Comparison of ENCODE assay signal across 1 cellular context in the genomic region with DNA sequence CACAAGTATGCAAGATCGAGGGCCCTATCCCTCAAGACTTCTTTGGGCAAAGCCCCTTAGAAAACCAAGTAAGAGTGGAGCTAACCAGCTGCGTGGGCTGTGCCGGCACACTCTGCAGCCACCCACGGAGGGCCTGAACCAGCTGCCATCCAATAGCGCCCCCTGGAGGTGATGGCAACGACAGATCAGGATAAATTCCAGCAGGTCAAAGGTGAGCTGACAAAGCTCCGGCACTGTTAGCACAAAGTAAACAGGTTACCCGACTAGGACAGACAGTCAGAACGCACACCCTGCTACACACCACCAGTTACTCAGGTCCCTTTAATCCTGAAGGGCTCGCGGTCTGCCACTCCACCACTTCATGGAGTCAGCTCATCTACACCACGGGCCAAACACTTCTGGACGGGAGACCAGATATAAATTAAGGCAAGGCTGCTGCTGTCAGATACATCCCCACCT.
A peak's percentile ranks its signal among the peaks of the same experiment; 100 is the strongest.
TF ChIP-seq lines count a peak whose summit lies in the region.

No MANE protein-coding gene starts in this region.

TF ChIP-seq in HepG2, 621 proteins besides CTCF, POLR2A, EP300 and RAD21 (continued from another document and continues in another):
- TF ChIP-seq, protein P1, sequence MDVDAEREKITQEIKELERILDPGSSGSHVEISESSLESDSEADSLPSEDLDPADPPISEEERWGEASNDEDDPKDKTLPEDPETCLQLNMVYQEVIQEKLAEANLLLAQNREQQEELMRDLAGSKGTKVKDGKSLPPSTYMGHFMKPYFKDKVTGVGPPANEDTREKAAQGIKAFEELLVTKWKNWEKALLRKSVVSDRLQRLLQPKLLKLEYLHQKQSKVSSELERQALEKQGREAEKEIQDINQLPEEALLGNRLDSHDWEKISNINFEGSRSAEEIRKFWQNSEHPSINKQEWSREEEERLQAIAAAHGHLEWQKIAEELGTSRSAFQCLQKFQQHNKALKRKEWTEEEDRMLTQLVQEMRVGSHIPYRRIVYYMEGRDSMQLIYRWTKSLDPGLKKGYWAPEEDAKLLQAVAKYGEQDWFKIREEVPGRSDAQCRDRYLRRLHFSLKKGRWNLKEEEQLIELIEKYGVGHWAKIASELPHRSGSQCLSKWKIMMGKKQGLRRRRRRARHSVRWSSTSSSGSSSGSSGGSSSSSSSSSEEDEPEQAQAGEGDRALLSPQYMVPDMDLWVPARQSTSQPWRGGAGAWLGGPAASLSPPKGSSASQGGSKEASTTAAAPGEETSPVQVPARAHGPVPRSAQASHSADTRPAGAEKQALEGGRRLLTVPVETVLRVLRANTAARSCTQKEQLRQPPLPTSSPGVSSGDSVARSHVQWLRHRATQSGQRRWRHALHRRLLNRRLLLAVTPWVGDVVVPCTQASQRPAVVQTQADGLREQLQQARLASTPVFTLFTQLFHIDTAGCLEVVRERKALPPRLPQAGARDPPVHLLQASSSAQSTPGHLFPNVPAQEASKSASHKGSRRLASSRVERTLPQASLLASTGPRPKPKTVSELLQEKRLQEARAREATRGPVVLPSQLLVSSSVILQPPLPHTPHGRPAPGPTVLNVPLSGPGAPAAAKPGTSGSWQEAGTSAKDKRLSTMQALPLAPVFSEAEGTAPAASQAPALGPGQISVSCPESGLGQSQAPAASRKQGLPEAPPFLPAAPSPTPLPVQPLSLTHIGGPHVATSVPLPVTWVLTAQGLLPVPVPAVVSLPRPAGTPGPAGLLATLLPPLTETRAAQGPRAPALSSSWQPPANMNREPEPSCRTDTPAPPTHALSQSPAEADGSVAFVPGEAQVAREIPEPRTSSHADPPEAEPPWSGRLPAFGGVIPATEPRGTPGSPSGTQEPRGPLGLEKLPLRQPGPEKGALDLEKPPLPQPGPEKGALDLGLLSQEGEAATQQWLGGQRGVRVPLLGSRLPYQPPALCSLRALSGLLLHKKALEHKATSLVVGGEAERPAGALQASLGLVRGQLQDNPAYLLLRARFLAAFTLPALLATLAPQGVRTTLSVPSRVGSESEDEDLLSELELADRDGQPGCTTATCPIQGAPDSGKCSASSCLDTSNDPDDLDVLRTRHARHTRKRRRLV (CRISPR knock-in tag; IDR thresholded peaks at IDR 0.05): no peak
- TF ChIP-seq SP4 (CRISPR knock-in tag; IDR thresholded peaks at IDR 0.05): no peak
- TF ChIP-seq NCOA1 (CRISPR knock-in tag; IDR thresholded peaks at IDR 0.05): no peak
- no peak for TF ChIP-seq MAZ (IDR thresholded peaks at IDR 0.05; ENCODE audit: borderline replicate concordance, low read depth, low read length)
- TF ChIP-seq MAZ (CRISPR knock-in tag; IDR thresholded peaks at IDR 0.05; ENCODE audit: low read depth): 0 out of 2 replicates have a peak, but pooled peaks have one; percentile 55
- TF ChIP-seq, protein P2, sequence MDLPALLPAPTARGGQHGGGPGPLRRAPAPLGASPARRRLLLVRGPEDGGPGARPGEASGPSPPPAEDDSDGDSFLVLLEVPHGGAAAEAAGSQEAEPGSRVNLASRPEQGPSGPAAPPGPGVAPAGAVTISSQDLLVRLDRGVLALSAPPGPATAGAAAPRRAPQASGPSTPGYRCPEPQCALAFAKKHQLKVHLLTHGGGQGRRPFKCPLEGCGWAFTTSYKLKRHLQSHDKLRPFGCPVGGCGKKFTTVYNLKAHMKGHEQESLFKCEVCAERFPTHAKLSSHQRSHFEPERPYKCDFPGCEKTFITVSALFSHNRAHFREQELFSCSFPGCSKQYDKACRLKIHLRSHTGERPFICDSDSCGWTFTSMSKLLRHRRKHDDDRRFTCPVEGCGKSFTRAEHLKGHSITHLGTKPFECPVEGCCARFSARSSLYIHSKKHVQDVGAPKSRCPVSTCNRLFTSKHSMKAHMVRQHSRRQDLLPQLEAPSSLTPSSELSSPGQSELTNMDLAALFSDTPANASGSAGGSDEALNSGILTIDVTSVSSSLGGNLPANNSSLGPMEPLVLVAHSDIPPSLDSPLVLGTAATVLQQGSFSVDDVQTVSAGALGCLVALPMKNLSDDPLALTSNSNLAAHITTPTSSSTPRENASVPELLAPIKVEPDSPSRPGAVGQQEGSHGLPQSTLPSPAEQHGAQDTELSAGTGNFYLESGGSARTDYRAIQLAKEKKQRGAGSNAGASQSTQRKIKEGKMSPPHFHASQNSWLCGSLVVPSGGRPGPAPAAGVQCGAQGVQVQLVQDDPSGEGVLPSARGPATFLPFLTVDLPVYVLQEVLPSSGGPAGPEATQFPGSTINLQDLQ (CRISPR knock-in tag; IDR thresholded peaks at IDR 0.05): no peak
- no peak for TF ChIP-seq SUZ12 (IDR thresholded peaks at IDR 0.05; ENCODE audit: low read depth, low read length)
- TF ChIP-seq PITX1 (CRISPR knock-in tag; IDR thresholded peaks at IDR 0.05): peak; percentile 92
- no peak for TF ChIP-seq BRD4 (CRISPR knock-in tag; IDR thresholded peaks at IDR 0.05)
- no peak for TF ChIP-seq KLF15 (CRISPR knock-in tag; IDR thresholded peaks at IDR 0.05; ENCODE audit: borderline replicate concordance)
- no peak for TF ChIP-seq ZBTB3 (CRISPR knock-in tag; IDR thresholded peaks at IDR 0.05; ENCODE audit: borderline replicate concordance, low read depth)
- TF ChIP-seq KMT2B (CRISPR knock-in tag; IDR thresholded peaks at IDR 0.05): peak; percentile 58; the same call in 1 of the 2 replicates
- TF ChIP-seq JUNB (CRISPR knock-in tag; IDR thresholded peaks at IDR 0.05; ENCODE audit: borderline replicate concordance): no peak
- TF ChIP-seq BORCS8-MEF2B (CRISPR knock-in tag; IDR thresholded peaks at IDR 0.05): no peak
- 0 out of 2 replicates have a peak, but pooled peaks have one; percentile 38 for TF ChIP-seq KDM3A (CRISPR knock-in tag; IDR thresholded peaks at IDR 0.05; ENCODE audit: low read depth)
- no peak for TF ChIP-seq ZNF672 (CRISPR knock-in tag; IDR thresholded peaks at IDR 0.05)
- TF ChIP-seq GTF3A (CRISPR knock-in tag; conservative IDR thresholded peaks at IDR 0.05): no peak
- no peak for TF ChIP-seq ZSCAN20 (CRISPR knock-in tag; IDR thresholded peaks at IDR 0.05; ENCODE audit: borderline replicate concordance)
- no peak for TF ChIP-seq ZBTB8A (CRISPR knock-in tag; IDR thresholded peaks at IDR 0.05; ENCODE audit: borderline replicate concordance, low read depth)
- no peak for TF ChIP-seq ZNF20 (CRISPR knock-in tag; IDR thresholded peaks at IDR 0.05)
- no peak for TF ChIP-seq CCAR2 (optimal IDR thresholded peaks at IDR 0.05; ENCODE audit: low read depth, low read length)
- TF ChIP-seq, protein P3, sequence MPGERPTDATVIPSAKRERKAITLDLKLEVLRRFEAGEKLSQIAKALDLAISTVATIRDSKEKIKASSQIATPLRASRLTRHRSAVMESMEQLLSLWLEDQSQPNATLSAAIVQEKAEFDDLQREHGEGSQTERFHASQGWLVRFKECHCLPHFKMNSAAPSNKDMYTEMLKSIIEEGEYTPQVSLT (CRISPR knock-in tag; IDR thresholded peaks at IDR 0.05; ENCODE audit: borderline replicate concordance, low read depth): no peak
- TF ChIP-seq ZNF549 (CRISPR knock-in tag; IDR thresholded peaks at IDR 0.05): no peak
- TF ChIP-seq TEAD3 (CRISPR knock-in tag; optimal IDR thresholded peaks at IDR 0.05; ENCODE audit: borderline replicate concordance): peak; percentile 98
- TF ChIP-seq, protein P4, sequence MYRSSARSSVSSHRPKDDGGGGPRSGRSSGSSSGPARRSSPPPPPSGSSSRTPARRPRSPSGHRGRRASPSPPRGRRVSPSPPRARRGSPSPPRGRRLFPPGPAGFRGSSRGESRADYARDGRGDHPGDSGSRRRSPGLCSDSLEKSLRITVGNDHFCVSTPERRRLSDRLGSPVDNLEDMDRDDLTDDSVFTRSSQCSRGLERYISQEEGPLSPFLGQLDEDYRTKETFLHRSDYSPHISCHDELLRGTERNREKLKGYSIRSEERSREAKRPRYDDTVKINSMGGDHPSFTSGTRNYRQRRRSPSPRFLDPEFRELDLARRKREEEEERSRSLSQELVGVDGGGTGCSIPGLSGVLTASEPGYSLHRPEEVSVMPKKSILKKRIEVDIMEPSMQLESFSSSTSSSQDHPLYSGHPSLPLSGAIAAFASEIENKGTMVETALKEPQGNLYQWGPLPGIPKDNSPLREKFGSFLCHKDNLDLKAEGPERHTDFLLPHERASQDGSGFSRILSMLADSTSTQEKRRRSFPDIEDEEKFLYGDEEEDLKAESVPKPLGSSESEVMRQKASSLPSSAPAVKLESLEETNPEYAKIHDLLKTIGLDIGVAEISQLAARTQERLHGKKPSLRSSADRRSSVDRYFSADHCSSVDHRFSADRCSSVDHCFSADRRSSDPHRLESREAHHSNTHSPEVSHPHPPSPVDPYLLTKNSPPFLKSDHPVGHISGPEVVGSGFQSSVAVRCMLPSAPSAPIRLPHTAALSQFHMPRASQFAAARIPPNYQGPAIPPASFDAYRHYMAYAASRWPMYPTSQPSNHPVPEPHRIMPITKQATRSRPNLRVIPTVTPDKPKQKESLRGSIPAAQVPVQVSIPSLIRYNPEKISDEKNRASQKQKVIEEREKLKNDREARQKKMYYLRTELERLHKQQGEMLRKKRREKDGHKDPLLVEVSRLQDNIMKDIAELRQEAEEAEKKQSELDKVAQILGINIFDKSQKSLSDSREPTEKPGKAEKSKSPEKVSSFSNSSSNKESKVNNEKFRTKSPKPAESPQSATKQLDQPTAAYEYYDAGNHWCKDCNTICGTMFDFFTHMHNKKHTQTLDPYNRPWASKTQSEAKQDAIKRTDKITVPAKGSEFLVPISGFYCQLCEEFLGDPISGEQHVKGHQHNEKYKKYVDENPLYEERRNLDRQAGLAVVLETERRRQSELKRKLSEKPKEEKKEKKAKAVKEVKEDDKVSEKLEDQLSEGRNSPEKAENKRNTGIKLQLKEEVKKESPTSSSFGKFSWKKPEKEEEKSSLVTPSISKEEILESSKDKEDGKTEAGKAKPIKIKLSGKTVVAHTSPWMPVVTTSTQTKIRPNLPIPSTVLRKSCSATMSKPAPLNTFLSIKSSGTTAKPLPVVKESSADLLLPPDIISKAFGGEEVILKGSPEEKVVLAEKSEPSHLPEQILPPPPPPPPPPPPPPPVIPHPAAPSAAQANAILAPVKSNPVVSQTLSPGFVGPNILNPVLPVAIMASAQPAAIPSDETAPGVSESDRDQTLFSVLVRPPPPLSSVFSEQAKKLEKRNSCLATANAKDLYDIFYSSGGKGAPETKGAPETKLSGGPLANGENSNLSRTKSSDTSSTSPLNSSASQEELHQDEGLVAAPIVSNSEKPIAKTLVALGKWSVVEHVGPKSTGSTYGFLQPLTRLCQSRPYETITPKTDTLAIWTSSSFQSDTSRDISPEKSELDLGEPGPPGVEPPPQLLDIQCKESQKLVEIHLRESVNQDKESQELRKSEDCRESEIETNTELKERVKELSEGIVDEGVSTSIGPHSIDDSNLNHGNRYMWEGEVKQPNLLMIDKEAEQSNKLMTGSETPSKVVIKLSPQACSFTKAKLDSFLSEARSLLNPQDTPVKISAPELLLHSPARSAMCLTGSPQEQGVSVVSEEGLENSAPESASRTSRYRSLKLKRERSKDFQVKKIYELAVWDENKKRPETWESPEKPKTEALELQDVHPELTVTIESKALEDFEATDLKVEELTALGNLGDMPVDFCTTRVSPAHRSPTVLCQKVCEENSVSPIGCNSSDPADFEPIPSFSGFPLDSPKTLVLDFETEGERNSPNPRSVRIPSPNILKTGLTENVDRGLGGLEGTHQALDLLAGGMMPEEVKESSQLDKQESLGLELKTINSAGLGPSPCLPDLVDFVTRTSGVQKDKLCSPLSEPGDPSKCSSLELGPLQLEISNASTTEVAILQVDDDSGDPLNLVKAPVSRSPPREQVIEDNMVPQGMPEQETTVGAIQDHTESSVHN (CRISPR knock-in tag; IDR thresholded peaks at IDR 0.05): no peak; the same call in 1 of the 2 replicates
- TF ChIP-seq CCDC6 (CRISPR knock-in tag; IDR thresholded peaks at IDR 0.05): 0 out of 2 replicates have a peak, but pooled peaks have one; percentile 44
- TF ChIP-seq, protein P5, sequence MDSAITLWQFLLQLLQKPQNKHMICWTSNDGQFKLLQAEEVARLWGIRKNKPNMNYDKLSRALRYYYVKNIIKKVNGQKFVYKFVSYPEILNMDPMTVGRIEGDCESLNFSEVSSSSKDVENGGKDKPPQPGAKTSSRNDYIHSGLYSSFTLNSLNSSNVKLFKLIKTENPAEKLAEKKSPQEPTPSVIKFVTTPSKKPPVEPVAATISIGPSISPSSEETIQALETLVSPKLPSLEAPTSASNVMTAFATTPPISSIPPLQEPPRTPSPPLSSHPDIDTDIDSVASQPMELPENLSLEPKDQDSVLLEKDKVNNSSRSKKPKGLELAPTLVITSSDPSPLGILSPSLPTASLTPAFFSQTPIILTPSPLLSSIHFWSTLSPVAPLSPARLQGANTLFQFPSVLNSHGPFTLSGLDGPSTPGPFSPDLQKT (CRISPR knock-in tag; IDR thresholded peaks at IDR 0.05; ENCODE audit: borderline replicate concordance): no peak
- 0 out of 2 replicates have a peak, but pooled peaks have one; percentile 38 for TF ChIP-seq ZNF747 (CRISPR knock-in tag; IDR thresholded peaks at IDR 0.05; ENCODE audit: borderline replicate concordance)
- TF ChIP-seq, protein P6, sequence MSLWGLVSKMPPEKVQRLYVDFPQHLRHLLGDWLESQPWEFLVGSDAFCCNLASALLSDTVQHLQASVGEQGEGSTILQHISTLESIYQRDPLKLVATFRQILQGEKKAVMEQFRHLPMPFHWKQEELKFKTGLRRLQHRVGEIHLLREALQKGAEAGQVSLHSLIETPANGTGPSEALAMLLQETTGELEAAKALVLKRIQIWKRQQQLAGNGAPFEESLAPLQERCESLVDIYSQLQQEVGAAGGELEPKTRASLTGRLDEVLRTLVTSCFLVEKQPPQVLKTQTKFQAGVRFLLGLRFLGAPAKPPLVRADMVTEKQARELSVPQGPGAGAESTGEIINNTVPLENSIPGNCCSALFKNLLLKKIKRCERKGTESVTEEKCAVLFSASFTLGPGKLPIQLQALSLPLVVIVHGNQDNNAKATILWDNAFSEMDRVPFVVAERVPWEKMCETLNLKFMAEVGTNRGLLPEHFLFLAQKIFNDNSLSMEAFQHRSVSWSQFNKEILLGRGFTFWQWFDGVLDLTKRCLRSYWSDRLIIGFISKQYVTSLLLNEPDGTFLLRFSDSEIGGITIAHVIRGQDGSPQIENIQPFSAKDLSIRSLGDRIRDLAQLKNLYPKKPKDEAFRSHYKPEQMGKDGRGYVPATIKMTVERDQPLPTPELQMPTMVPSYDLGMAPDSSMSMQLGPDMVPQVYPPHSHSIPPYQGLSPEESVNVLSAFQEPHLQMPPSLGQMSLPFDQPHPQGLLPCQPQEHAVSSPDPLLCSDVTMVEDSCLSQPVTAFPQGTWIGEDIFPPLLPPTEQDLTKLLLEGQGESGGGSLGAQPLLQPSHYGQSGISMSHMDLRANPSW (CRISPR knock-in tag; IDR thresholded peaks at IDR 0.05; ENCODE audit: borderline replicate concordance): no peak
- TF ChIP-seq SIN3B (IDR thresholded peaks at IDR 0.05; ENCODE audit: low read length): 0 out of 2 replicates have a peak, but pooled peaks have one; percentile 49
- TF ChIP-seq ZNF615 (CRISPR knock-in tag; IDR thresholded peaks at IDR 0.05; ENCODE audit: borderline replicate concordance): no peak
- TF ChIP-seq, protein P7, sequence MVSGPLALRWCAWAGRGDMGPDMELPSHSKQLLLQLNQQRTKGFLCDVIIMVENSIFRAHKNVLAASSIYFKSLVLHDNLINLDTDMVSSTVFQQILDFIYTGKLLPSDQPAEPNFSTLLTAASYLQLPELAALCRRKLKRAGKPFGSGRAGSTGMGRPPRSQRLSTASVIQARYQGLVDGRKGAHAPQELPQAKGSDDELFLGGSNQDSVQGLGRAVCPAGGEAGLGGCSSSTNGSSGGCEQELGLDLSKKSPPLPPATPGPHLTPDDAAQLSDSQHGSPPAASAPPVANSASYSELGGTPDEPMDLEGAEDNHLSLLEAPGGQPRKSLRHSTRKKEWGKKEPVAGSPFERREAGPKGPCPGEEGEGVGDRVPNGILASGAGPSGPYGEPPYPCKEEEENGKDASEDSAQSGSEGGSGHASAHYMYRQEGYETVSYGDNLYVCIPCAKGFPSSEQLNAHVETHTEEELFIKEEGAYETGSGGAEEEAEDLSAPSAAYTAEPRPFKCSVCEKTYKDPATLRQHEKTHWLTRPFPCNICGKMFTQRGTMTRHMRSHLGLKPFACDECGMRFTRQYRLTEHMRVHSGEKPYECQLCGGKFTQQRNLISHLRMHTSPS (CRISPR knock-in tag; IDR thresholded peaks at IDR 0.05; ENCODE audit: low read depth): no peak
- no peak for TF ChIP-seq ZNF496 (CRISPR knock-in tag; IDR thresholded peaks at IDR 0.05; ENCODE audit: insufficient replicate concordance)
- no peak for TF ChIP-seq XBP1 (CRISPR knock-in tag; IDR thresholded peaks at IDR 0.05)
- no peak for TF ChIP-seq NPAS2 (CRISPR knock-in tag; IDR thresholded peaks at IDR 0.05; ENCODE audit: borderline replicate concordance)
